Comparison of ENCODE assay signal across 8 cellular contexts in genomic region chr15:65981837-65982696, GRCh38.
DNase-seq lines count a peak whose midpoint lies in the region; ATAC-seq, FAIRE-seq and TF ChIP-seq lines count a peak whose summit lies in the region.

No MANE protein-coding gene starts in this region.

- H2BK120ac ChIP-seq in neuronal stem cell (ENCODE audit: low read depth, low read length) = no peak overlapping the region

- no peaks in the 10 kb centered on the region for H3K36me3 Mint-ChIP-seq in IgD-negative memory B cell
- H3K36me3 Mint-ChIP-seq in activated CD4-positive, alpha-beta T cell treated with anti-CD3 and anti-CD28 coated beads for 36 hours (ENCODE audit: low read depth) = no peaks in the 10 kb centered on the region

- no peaks in the 10 kb centered on the region for H3K79me1 ChIP-seq in neuronal stem cell (ENCODE audit: low read depth, low read length)

- H3K27me3 ChIP-seq in neuronal stem cell (ENCODE audit: control insufficient read depth in 3 of 3, insufficient read depth in 3 of 3, low read depth in 1 of 3, low read length in 3 of 3) (peaks cover 0 to 74% (median 3%) of the 10 kb centered on the region in 3 experiments), transverse colon (peaks cover 40% of the 10 kb centered on the region)

- peak overlapping the region; percentile 77 for H2AFZ ChIP-seq in neuronal stem cell (ENCODE audit: low read length)

- peak overlapping the region; percentile 84 for H3K18ac ChIP-seq in neuronal stem cell (ENCODE audit: low read length)

- POLR2A ChIA-PET in activated CD4-positive, alpha-beta T cell treated with anti-CD3 and anti-CD28 coated beads for 36 hours (lab: Charles Lee) = no interaction called here

- no peak for TF ChIP-seq POLR2A in transverse colon (IDR thresholded peaks at IDR 0.05)

- H3K4me3 ChIP-seq in neuronal stem cell (ENCODE audit: low read length in 2 of 2) = peak overlapping the region; percentile 26 to 82
- peak overlapping the region in 1 of 4 donors; percentile 15 for H3K4me3 ChIP-seq in transverse colon

- TF ChIP-seq CTCF in transverse colon (IDR thresholded peaks at IDR 0.05) = peak in 1 of 5 experiments; percentile 13

- no peaks in the 10 kb centered on the region for H3K9me3 ChIP-seq in neuronal stem cell (replicated peaks in 1 of 2; ENCODE audit: control insufficient read depth in 2 of 2, insufficient read depth in 1 of 2, low read depth in 1 of 2, low read length in 2 of 2)
- no peaks in the 10 kb centered on the region for H3K9me3 ChIP-seq in transverse colon

- H3K4me1 Mint-ChIP-seq in IgD-negative memory B cell = peaks cover 0 to 8% (median 0%) of the 10 kb centered on the region in 3 donors
- peaks cover 7% of the 10 kb centered on the region for H3K4me1 Mint-ChIP-seq in activated CD4-positive, alpha-beta T cell treated with anti-CD3 and anti-CD28 coated beads for 36 hours

- no peak overlapping the region for H3K23ac ChIP-seq in neuronal stem cell (ENCODE audit: low read depth, low read length, poor library complexity)

- intact Hi-C loops in activated CD4-positive, alpha-beta T cell treated with anti-CD3 and anti-CD28 coated beads for 36 hours (cut with DNase I, micrococcal nuclease) = loop anchor here in 1 of 2 experiments (2.0 kb wide), 1 partner anchor 113 kb away; the partner anchor contains the start of gene RAB11A
- intact Hi-C loops in transverse colon (cut with DNase I; ENCODE audit: low total_unique reads) = no loop called here

- ATAC-seq in activated CD4-positive, alpha-beta T cell treated with anti-CD3 and anti-CD28 coated beads for 36 hours = peak; percentile 97

- H4K91ac ChIP-seq in neuronal stem cell (ENCODE audit: low read depth, low read length, poor library complexity) = no peak overlapping the region

- H3K14ac ChIP-seq in neuronal stem cell (ENCODE audit: low read length) = no peak overlapping the region

- H3K4me1 ChIP-seq in neuronal stem cell (ENCODE audit: control insufficient read depth in 2 of 2, insufficient read depth in 1 of 2, low read depth in 1 of 2, low read length in 2 of 2) = peaks cover 0 to 11% of the 10 kb centered on the region in 2 donors
- peaks cover 5 to 16% (median 11%) of the 10 kb centered on the region in 4 donors for H3K4me1 ChIP-seq in transverse colon

- no peak overlapping the region for H3K27ac Mint-ChIP-seq in IgD-negative memory B cell
- H3K27ac Mint-ChIP-seq in activated CD4-positive, alpha-beta T cell treated with anti-CD3 and anti-CD28 coated beads for 36 hours = no peak overlapping the region

- FAIRE-seq in GM18507 (lab: Jason Lieb, UNC) = no peak

- no CpG with 5 or more reads among the region's 43 CpGs for WGBS in neuronal stem cell (ENCODE audit: extremely low coverage in 2 of 2, insufficient read length in 2 of 2, insufficient replicate concordance in 1 of 2), 2 donors
- 7% methylated on average over 14 of the region's 43 CpGs; no CpG with 5 or more reads in 1 of the 2 donors for WGBS in transverse colon (ENCODE audit: low coverage in 1 of 2), 2 donors

- no peak overlapping the region for H2BK5ac ChIP-seq in neuronal stem cell (ENCODE audit: low read length)

- peak overlapping the region; percentile 31 for H2BK15ac ChIP-seq in neuronal stem cell (ENCODE audit: low read length)

- H3K27me3 Mint-ChIP-seq in IgD-negative memory B cell = peaks cover 17% of the 10 kb centered on the region
- peaks cover 29% of the 10 kb centered on the region for H3K27me3 Mint-ChIP-seq in activated CD4-positive, alpha-beta T cell treated with anti-CD3 and anti-CD28 coated beads for 36 hours

- H2AK5ac ChIP-seq in neuronal stem cell (ENCODE audit: low read depth, low read length) = no peak overlapping the region

- H3K9me3 Mint-ChIP-seq in IgD-negative memory B cell = no peaks in the 10 kb centered on the region
- no peaks in the 10 kb centered on the region for H3K9me3 Mint-ChIP-seq in activated CD4-positive, alpha-beta T cell treated with anti-CD3 and anti-CD28 coated beads for 36 hours (ENCODE audit: low read depth)

- H4K8ac ChIP-seq in neuronal stem cell (ENCODE audit: low read depth, low read length) = no peak overlapping the region

- H3K9ac ChIP-seq in neuronal stem cell (ENCODE audit: low read depth, low read length, poor library complexity) = no peak overlapping the region

- peak; percentile 58 for DNase-seq in GM18507 (ENCODE audit: extremely low spot score, insufficient read length, low read depth)
- DNase-seq in activated CD4-positive, alpha-beta T cell treated with anti-CD3 and anti-CD28 coated beads for 36 hours = peak; percentile 84
- peak; percentile 82 for DNase-seq in ecto neural progenitor cell (ENCODE audit: low spot score)
- DNase-seq in neuronal stem cell (ENCODE audit: low spot score) = peak; percentile 44
- DNase-seq in transverse colon = peak; percentile 65
- DNase-seq in GM03348 (ENCODE audit: low spot score) = no peak
- DNase-seq in amniotic stem cell (lab: John Stamatoyannopoulos, UW) = no peak

- no peak overlapping the region for H3K4ac ChIP-seq in neuronal stem cell (ENCODE audit: low read length)

- in situ Hi-C loops in transverse colon (cut with MboI; ENCODE audit: low pct_ligation_motif_present in 1 of 4, low pct_unique_long_range_greater_than_20kb in 1 of 4, low sequenced_read_pairs in 3 of 4) = loop anchor here in 3 of 4 donors (25.0 kb wide), 1 partner anchor 205 kb away; no protein-coding TSS in a partner anchor

- H2BK12ac ChIP-seq in neuronal stem cell (ENCODE audit: low read length) = no peak overlapping the region

- H3K4me3 Mint-ChIP-seq in IgD-negative memory B cell = peak overlapping the region; percentile 58 to 89 (median 79)
- H3K4me3 Mint-ChIP-seq in activated CD4-positive, alpha-beta T cell treated with anti-CD3 and anti-CD28 coated beads for 36 hours = peak overlapping the region; percentile 39

- H3K27ac ChIP-seq in neuronal stem cell (replicated peaks; ENCODE audit: low read length) (no peak overlapping the region), transverse colon (no peak overlapping the region)

- no peak for TF ChIP-seq EP300 in transverse colon (IDR thresholded peaks at IDR 0.05; ENCODE audit: low read depth)

- H3K4me2 ChIP-seq in neuronal stem cell (ENCODE audit: insufficient read depth, low read length, poor library complexity, severe bottlenecking) = peak overlapping the region; percentile 84

- CTCF ChIA-PET in activated CD4-positive, alpha-beta T cell treated with anti-CD3 and anti-CD28 coated beads for 36 hours (lab: Charles Lee) = interaction anchor here (0.6 to 2.9 kb wide), 11 partner anchors 9 to 595 kb away, joined by 3 to 13 read pairs (median 3); no protein-coding TSS in a partner anchor

- H3K36me3 ChIP-seq in neuronal stem cell (replicated peaks in 1 of 2; ENCODE audit: control insufficient read depth in 2 of 2, insufficient read depth in 2 of 2, low read length in 2 of 2) (no peaks in the 10 kb centered on the region), transverse colon (no peaks in the 10 kb centered on the region)

Comparison
In these comparisons a context has a peak if more than half of its experiments do, and no peak if none do; other contexts are left out.
1. DNase-seq: peak in GM18507 (single experiment), activated CD4-positive, alpha-beta T cell treated with anti-CD3 and anti-CD28 coated beads for 36 hours (single experiment), ecto neural progenitor cell (single experiment), neuronal stem cell (single experiment) and transverse colon (single experiment); none in GM03348 (single experiment) and amniotic stem cell (single experiment).